1 cellular context compared by ENCODE assay signal in genomic region chr20:45406260-45407066, GRCh38.
TF ChIP-seq lines count a peak whose summit lies in the region.

No MANE protein-coding gene starts in this region.

TF ChIP-seq in IMR-90, 13 proteins besides CTCF, POLR2A, EP300 and RAD21:
- no peak; the same call in 1 of the 2 replicates for TF ChIP-seq MAZ (IDR thresholded peaks at IDR 0.05; ENCODE audit: borderline replicate concordance, low read depth, low read length)
TF ChIP-seq in IMR-90: peak in this region for 0.
